ENCODE assay signal across 8 cellular contexts in genomic region chr2:27211241-27211942, GRCh38. TPM values are rescaled to one million over a fixed set of nuclear protein-coding genes. Genes with fewer than 3 reads are reported as not detected.
DNase-seq lines count a peak whose midpoint lies in the region; ATAC-seq and TF ChIP-seq lines count a peak whose summit lies in the region.

No MANE protein-coding gene starts in this region.

- ATAC-seq in GM18517 (IDR thresholded peaks at IDR 0.05; ENCODE audit: unreplicated experiment), result peak; percentile 15
- peak; percentile 88 for ATAC-seq in stimulated activated naive CD8-positive, alpha-beta T cell treated with anti-CD3 and anti-CD28 coated beads, Interleukin-15, Interleukin-2, amounts not matched to agents 100 U/mL and 50 U/mL, for 24 hours

- H3K4me1 ChIP-seq in KMS-11 (ENCODE audit: low read depth, poor library complexity, severe bottlenecking), result peaks cover 21% of the 10 kb centered on the region
- peaks cover 6 to 14% of the 10 kb centered on the region in 2 donors for H3K4me1 ChIP-seq in ascending aorta

- no peaks in the 10 kb centered on the region for H4K20me1 ChIP-seq in KMS-11 (ENCODE audit: insufficient read depth)

- H3K27ac ChIP-seq in KMS-11 (no peak overlapping the region; the same call in 1 of the 2 replicates), ascending aorta (peak overlapping the region; percentile 94 to 98)

- peak overlapping the region; percentile 50; the same call in 1 of the 2 replicates for H2AFZ ChIP-seq in KMS-11 (ENCODE audit: low read depth)

- H3K27me3 ChIP-seq in KMS-11 (ENCODE audit: insufficient read depth, low read depth) (no peaks in the 10 kb centered on the region), ascending aorta (no peaks in the 10 kb centered on the region)

- H3K4me2 ChIP-seq in KMS-11, result peak overlapping the region; percentile 82

- DNase-seq in AG08395 (ENCODE audit: low spot score), result peak; percentile 32
- no peak for DNase-seq in ascending aorta (ENCODE audit: low spot score in 2 of 2)
- DNase-seq in iPS-NIHi7 (ENCODE audit: extremely low spot score), result peak; percentile 95
- DNase-seq in stimulated activated naive CD8-positive, alpha-beta T cell treated with anti-CD3 and anti-CD28 coated beads, Interleukin-15, Interleukin-2, amounts not matched to agents 100 U/mL and 50 U/mL, for 24 hours, result peak; percentile 21
- no peak for DNase-seq in SW 1271 (lab: John Stamatoyannopoulos, UW)
- DNase-seq in Ammon's horn (ENCODE audit: low spot score), result no peak

- no peaks in the 10 kb centered on the region for H3K79me2 ChIP-seq in KMS-11 (ENCODE audit: insufficient read depth, low read depth)

- H3K9ac ChIP-seq in KMS-11, result peak overlapping the region; percentile 96; the same call in 1 of the 2 replicates

- TF ChIP-seq CTCF in KMS-11 (conservative IDR thresholded peaks at IDR 0.05; ENCODE audit: low read depth, low read length), result no peak
- no peak for TF ChIP-seq CTCF in ascending aorta (IDR thresholded peaks at IDR 0.05)

- no peaks in the 10 kb centered on the region for H3K9me3 ChIP-seq in ascending aorta

- H3K4me3 ChIP-seq in KMS-11 (IDR thresholded peaks at IDR 0.05; ENCODE audit: insufficient read depth, low read depth, low read length) (peak overlapping the region; percentile 7), ascending aorta (peak overlapping the region; percentile 72 to 77)

- intact Hi-C loops in ascending aorta (cut with DNase I), result loop anchor here (5.0 to 10.0 kb wide), 4 partner anchors 143 to 1537 kb away; partner anchors contain the start of genes DTNB, GTF3C2, MAPRE3 and SLC35F6

- H3K36me3 ChIP-seq in KMS-11 (ENCODE audit: insufficient read depth), result no peaks in the 10 kb centered on the region
- H3K36me3 ChIP-seq in ascending aorta, result peaks cover 8 to 35% of the 10 kb centered on the region in 2 donors

RNA-seq across cellular contexts. Expression of gene ATRAID, which starts 0.4 kb away (rescaled TPM):
- total RNA-seq in ascending aorta, result 284 TPM

RNA-seq across cellular contexts. Expression of gene SLC5A6, which starts 0.7 kb away (rescaled TPM):
- 85.7 TPM for total RNA-seq in ascending aorta

RNA-seq across cellular contexts. Expression of gene CAD, which starts 5.8 kb away (rescaled TPM):
- 63.4 TPM for total RNA-seq in ascending aorta

RNA-seq across cellular contexts. Expression of gene SLC30A3, which starts 51.5 kb away (rescaled TPM):
- total RNA-seq in ascending aorta, result 7.6 TPM

Comparison
In these comparisons a context has a peak if more than half of its experiments do, and no peak if none do; other contexts are left out.
1. DNase-seq: peak in AG08395 (single experiment), iPS-NIHi7 (single experiment) and stimulated activated naive CD8-positive, alpha-beta T cell treated with anti-CD3 and anti-CD28 coated beads, Interleukin-15, Interleukin-2, amounts not matched to agents 100 U/mL and 50 U/mL, for 24 hours (single experiment); none in ascending aorta (0 of 2), SW 1271 (0 of 2) and Ammon's horn (single experiment).